9 cellular contexts compared by ENCODE assay signal in the genomic region with DNA sequence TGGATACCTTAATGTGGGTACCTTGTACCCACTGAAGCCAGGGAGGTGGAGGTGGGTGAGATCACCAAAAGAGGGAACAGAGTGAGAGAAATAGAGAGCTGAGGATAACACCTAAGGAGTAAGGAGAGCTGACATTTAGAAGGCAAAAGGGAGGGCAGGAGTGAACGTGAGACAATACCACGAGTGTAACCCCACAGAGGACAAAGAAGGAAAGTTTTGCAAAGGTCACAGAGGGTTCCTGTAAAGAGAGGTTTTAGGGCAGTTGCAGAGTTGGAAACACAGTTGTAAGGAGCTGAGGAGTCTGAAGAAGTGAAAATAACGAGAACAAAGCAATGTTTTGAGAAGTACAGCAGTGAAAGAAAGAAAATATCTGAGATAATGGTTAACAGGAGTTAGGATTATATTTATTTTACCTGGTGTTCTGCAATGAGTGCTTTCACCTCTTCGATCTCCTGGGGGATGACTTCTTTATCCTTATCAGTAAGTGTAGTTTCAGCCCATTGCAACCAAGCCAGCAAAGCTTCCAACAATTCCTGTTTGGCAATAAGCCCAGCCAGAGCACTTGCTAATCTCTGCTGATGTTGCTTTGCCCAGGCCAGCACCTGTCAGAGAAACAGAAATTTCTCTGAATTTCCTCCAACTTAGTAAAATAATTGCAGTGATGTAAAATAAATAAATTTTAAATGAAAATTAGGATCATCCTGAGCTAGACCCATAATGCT.
DNase-seq lines count a peak whose midpoint lies in the region; FAIRE-seq and TF ChIP-seq lines count a peak whose summit lies in the region.
"Had no signal": no experiment of that assay in that cellular context is flagged by ENCODE, and none has a peak within 500 bp of the region (broad histone marks: within the 10 kb centered on the region; RNA-seq: fewer than 3 reads in every experiment).

No MANE protein-coding gene starts in this region.

- TF ChIP-seq CTCF in LNCaP clone FGC (IDR thresholded peaks at IDR 0.05; ENCODE audit: control insufficient read depth, extremely low read depth, insufficient read depth) (no peak), astrocyte (IDR thresholded peaks at IDR 0.05; ENCODE audit: insufficient read depth, low read depth, low read length) (no peak), thyroid gland (IDR thresholded peaks at IDR 0.05) (no peak), chondrocyte (IDR thresholded peaks at IDR 0.05) (no peak)

- no peak overlapping the region for H3K9ac ChIP-seq in astrocyte (ENCODE audit: low read length)

- TF ChIP-seq POLR2A in thyroid gland (IDR thresholded peaks at IDR 0.05): no peak

- CTCF ChIA-PET in activated naive CD4-positive, alpha-beta T cell treated with anti-CD3 and anti-CD28 coated beads for 36 hours (lab: Charles Lee): no interaction called here

- H3K9me3 ChIP-seq in astrocyte (ENCODE audit: insufficient read depth, low read depth, low read length) (peaks cover 3% of the 10 kb centered on the region), thyroid gland (no peaks in the 10 kb centered on the region)

- no peak overlapping the region for H2AFZ ChIP-seq in astrocyte (ENCODE audit: low read depth, low read length)

- H3K27ac Mint-ChIP-seq in astrocyte (ENCODE audit: unreplicated experiment) (no peak overlapping the region), chondrocyte (ENCODE audit: unreplicated experiment) (no peak overlapping the region)
- H3K27ac Mint-ChIP-seq in activated naive CD4-positive, alpha-beta T cell treated with anti-CD3 and anti-CD28 coated beads for 36 hours: no peak overlapping the region

- H3K27me3 ChIP-seq in astrocyte (ENCODE audit: insufficient read depth, low read length) (no peaks in the 10 kb centered on the region), thyroid gland (no peaks in the 10 kb centered on the region)
- H3K27me3 ChIP-seq: esophagus muscularis mucosa had no signal

- WGBS in thyroid gland, 2 donors: 51 to 56% methylated on average over 4 of the region's 4 CpGs

- H3K27ac ChIP-seq in astrocyte (ENCODE audit: low read depth, low read length) (no peak overlapping the region), thyroid gland (no peak overlapping the region)

- H3K79me2 ChIP-seq in astrocyte (ENCODE audit: insufficient read depth, low read length): no peaks in the 10 kb centered on the region

- FAIRE-seq in astrocyte (lab: Jason Lieb, UNC) (no peak), islet of Langerhans (lab: Jason Lieb, UNC) (peak; percentile 96)

- no peaks in the 10 kb centered on the region for H3K9me3 Mint-ChIP-seq in astrocyte (ENCODE audit: unreplicated experiment)
- H3K9me3 Mint-ChIP-seq in activated naive CD4-positive, alpha-beta T cell treated with anti-CD3 and anti-CD28 coated beads for 36 hours: no peaks in the 10 kb centered on the region
- peaks cover 8% of the 10 kb centered on the region for H3K9me3 Mint-ChIP-seq in chondrocyte (ENCODE audit: low read depth)

- H3K36me3 ChIP-seq in astrocyte (ENCODE audit: insufficient read depth, low read length) (peaks cover 69% of the 10 kb centered on the region), thyroid gland (peaks cover 10 to 24% of the 10 kb centered on the region in 2 donors)

- peaks cover 17% of the 10 kb centered on the region for H3K36me3 Mint-ChIP-seq in astrocyte (ENCODE audit: low read depth, unreplicated experiment)
- H3K36me3 Mint-ChIP-seq in activated naive CD4-positive, alpha-beta T cell treated with anti-CD3 and anti-CD28 coated beads for 36 hours (ENCODE audit: low read depth): no peaks in the 10 kb centered on the region
- peaks cover 42% of the 10 kb centered on the region for H3K36me3 Mint-ChIP-seq in chondrocyte (ENCODE audit: low read depth)

- H3K4me1 ChIP-seq in astrocyte (ENCODE audit: insufficient read depth, low read length) (no peaks in the 10 kb centered on the region), thyroid gland (no peaks in the 10 kb centered on the region)

- no peaks in the 10 kb centered on the region for H3K27me3 Mint-ChIP-seq in astrocyte (ENCODE audit: low read depth, unreplicated experiment)
- H3K27me3 Mint-ChIP-seq in activated naive CD4-positive, alpha-beta T cell treated with anti-CD3 and anti-CD28 coated beads for 36 hours (ENCODE audit: low read depth): no peaks in the 10 kb centered on the region
- H3K27me3 Mint-ChIP-seq in chondrocyte (ENCODE audit: low read depth): no peaks in the 10 kb centered on the region

- no peak overlapping the region for H3K4me3 Mint-ChIP-seq in astrocyte (ENCODE audit: unreplicated experiment)
- no peak overlapping the region for H3K4me3 Mint-ChIP-seq in activated naive CD4-positive, alpha-beta T cell treated with anti-CD3 and anti-CD28 coated beads for 36 hours
- no peak overlapping the region for H3K4me3 Mint-ChIP-seq in chondrocyte (ENCODE audit: unreplicated experiment)

- no peak overlapping the region for H3K4me2 ChIP-seq in astrocyte (ENCODE audit: low read length)

- intact Hi-C loops in thyroid gland (cut with DNase I): no loop called here
- intact Hi-C loops in activated naive CD4-positive, alpha-beta T cell treated with anti-CD3 and anti-CD28 coated beads for 36 hours (cut with micrococcal nuclease): no loop called here

- no peak overlapping the region for H3K4me3 ChIP-seq in LNCaP clone FGC (ENCODE audit: low read depth, low read length)
- no peak overlapping the region for H3K4me3 ChIP-seq in astrocyte (ENCODE audit: insufficient read depth, low read depth, low read length)
- H3K4me3 ChIP-seq in thyroid gland (replicated peaks in 1 of 3): no peak overlapping the region
- H3K4me3 ChIP-seq: esophagus muscularis mucosa had no signal

- peaks cover 1% of the 10 kb centered on the region for H3K4me1 Mint-ChIP-seq in astrocyte (ENCODE audit: low read depth, unreplicated experiment)
- H3K4me1 Mint-ChIP-seq in activated naive CD4-positive, alpha-beta T cell treated with anti-CD3 and anti-CD28 coated beads for 36 hours (ENCODE audit: low read depth): no peaks in the 10 kb centered on the region
- no peaks in the 10 kb centered on the region for H3K4me1 Mint-ChIP-seq in chondrocyte (ENCODE audit: low read depth)

- peaks cover 23% of the 10 kb centered on the region for H4K20me1 ChIP-seq in astrocyte (ENCODE audit: insufficient read depth, low read length)

- DNase-seq in LNCaP clone FGC (ENCODE audit: low read depth): peak; percentile 30
- DNase-seq in astrocyte (ENCODE audit: low read depth): peak; percentile 58
- peak; percentile 53 to 61 for DNase-seq in thyroid gland
- no peak for DNase-seq in activated naive CD4-positive, alpha-beta T cell treated with anti-CD3 and anti-CD28 coated beads for 36 hours
- DNase-seq in chondrocyte (ENCODE audit: low spot score): no peak
- DNase-seq in midbrain (lab: John Stamatoyannopoulos, UW): no peak
- DNase-seq: NCI-H524 had no signal

Comparison
In these comparisons a context has a peak if more than half of its experiments do, and no peak if none do; other contexts are left out.
1. DNase-seq: peak in LNCaP clone FGC (single experiment), astrocyte (single experiment) and thyroid gland (2 of 2); none in activated naive CD4-positive, alpha-beta T cell treated with anti-CD3 and anti-CD28 coated beads for 36 hours (single experiment), chondrocyte (single experiment) and midbrain (single experiment).